ENCODE assay signal across 19 cellular contexts in genomic region chr11:17010851-17011420, GRCh38.
"Had no signal": no experiment of that assay in that cellular context is flagged by ENCODE, and none has a peak within 500 bp of the region (broad histone marks: within the 10 kb centered on the region; RNA-seq: fewer than 3 reads in every experiment).

No MANE protein-coding gene starts in this region.

- H3K36me3 ChIP-seq: ascending aorta, breast epithelium, right lobe of liver, upper lobe of right lung had no signal

- H3K4me3 ChIP-seq: ascending aorta, breast epithelium, lung, psoas muscle, right lobe of liver, upper lobe of right lung had no signal

- ATAC-seq: activated T-helper 17 cell treated with anti-CD3 and anti-CD28 coated beads, Interleukin-2, amount 50 U/mL, for 72 hours; left colon; psoas muscle; right lobe of liver; stimulated activated naive CD8-positive, alpha-beta T cell treated with anti-CD3 and anti-CD28 coated beads, Interleukin-15, amount 100 ng/mL, for 72 hours; upper lobe of right lung had no signal

- H3K27ac ChIP-seq: ascending aorta, psoas muscle, right lobe of liver, upper lobe of right lung had no signal

- DNase-seq: activated CD4-positive, CD25-positive, alpha-beta regulatory T cell treated with anti-CD3 and anti-CD28 coated beads, Interleukin-2, amount 50 U/mL, for 72 hours; activated naive CD4-positive, alpha-beta T cell treated with anti-CD3 and anti-CD28 coated beads for 36 hours; cerebellar nuclear complex; effector CD8-positive, alpha-beta T cell; foreskin fibroblast; immature natural killer cell; left colon; midbrain; psoas muscle; stimulated activated CD4-positive, alpha-beta T cell treated with anti-CD3 and anti-CD28 coated beads, Interleukin-1b, Interleukin-23, amount 100 ng/mL, for 48 hours; stimulated activated naive CD8-positive, alpha-beta T cell treated with anti-CD3 and anti-CD28 coated beads, Interleukin-15, amount 100 ng/mL, for 72 hours; T-helper 9 cell; upper lobe of right lung had no signal

- H3K4me1 ChIP-seq: upper lobe of right lung had no signal

- H3K27me3 ChIP-seq: ascending aorta, breast epithelium, right lobe of liver had no signal

- H3K27ac Mint-ChIP-seq: activated naive CD4-positive, alpha-beta T cell treated with anti-CD3 and anti-CD28 coated beads for 36 hours; activated T-helper 17 cell treated with anti-CD3 and anti-CD28 coated beads, Interleukin-2, amount 50 U/mL, for 72 hours; immature natural killer cell; stimulated activated naive CD8-positive, alpha-beta T cell treated with anti-CD3 and anti-CD28 coated beads, Interleukin-15, amount 100 ng/mL, for 72 hours had no signal

- H3K9me3 ChIP-seq: ascending aorta, breast epithelium, psoas muscle, right lobe of liver, upper lobe of right lung had no signal

- H3K4me3 Mint-ChIP-seq: activated naive CD4-positive, alpha-beta T cell treated with anti-CD3 and anti-CD28 coated beads for 36 hours; activated T-helper 17 cell treated with anti-CD3 and anti-CD28 coated beads, Interleukin-2, amount 50 U/mL, for 72 hours; immature natural killer cell; neural crest cell; stimulated activated naive CD8-positive, alpha-beta T cell treated with anti-CD3 and anti-CD28 coated beads, Interleukin-15, amount 100 ng/mL, for 72 hours had no signal

- H3K9me3 Mint-ChIP-seq: activated naive CD4-positive, alpha-beta T cell treated with anti-CD3 and anti-CD28 coated beads for 36 hours; activated T-helper 17 cell treated with anti-CD3 and anti-CD28 coated beads, Interleukin-2, amount 50 U/mL, for 72 hours; immature natural killer cell; neural crest cell; stimulated activated naive CD8-positive, alpha-beta T cell treated with anti-CD3 and anti-CD28 coated beads, Interleukin-15, amount 100 ng/mL, for 72 hours had no signal
